ENCODE assay signal across 1 cellular context in the genomic region with DNA sequence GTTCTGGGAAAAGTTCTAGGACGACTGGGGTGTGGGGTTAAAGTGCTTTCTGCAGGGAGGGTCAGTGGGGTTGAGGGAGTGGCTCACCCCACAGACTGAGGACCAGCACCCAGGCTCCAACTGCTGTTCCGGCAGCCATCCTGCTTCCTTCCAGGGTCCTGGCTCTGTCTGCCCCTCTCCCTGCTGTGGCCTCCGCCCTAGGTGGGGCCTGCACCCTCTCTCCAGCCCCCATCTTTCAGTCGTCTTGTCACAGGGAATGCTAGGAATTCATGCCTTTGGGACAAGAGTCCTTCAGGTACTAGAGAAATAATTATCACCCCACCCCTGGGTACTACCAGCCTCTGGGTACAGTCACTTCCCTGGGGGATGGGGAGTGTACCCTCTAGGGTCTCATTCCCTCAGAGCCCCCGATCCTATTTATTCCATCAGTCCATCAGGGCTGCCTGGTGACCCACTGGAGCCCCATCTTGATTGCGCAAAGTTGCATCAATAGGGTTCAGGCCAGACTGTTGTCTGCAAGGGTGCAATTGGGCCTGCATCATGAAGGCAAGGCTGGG.
TF ChIP-seq lines count a peak whose summit lies in the region.

A gene (minus strand): TSS at position 170 of the 557 bp plus-strand sequence. CDS start 31 bp downstream, at position 139.

TF ChIP-seq in K562, 482 proteins besides CTCF, POLR2A, EP300 and RAD21 (continued from another document and continues in another):
- no peak for TF ChIP-seq NCOA4 (IDR thresholded peaks at IDR 0.05; ENCODE audit: partially characterized antibody)
- peak; percentile 61 for TF ChIP-seq RBFOX2 (IDR thresholded peaks at IDR 0.05; ENCODE audit: low read depth, low read length)
- TF ChIP-seq MTA2 (IDR thresholded peaks at IDR 0.05; ENCODE audit: low read depth) = no peak
- no peak for TF ChIP-seq ZNF644 (tag; IDR thresholded peaks at IDR 0.05; ENCODE audit: low read depth)
- TF ChIP-seq ZNF830 (CRISPR knock-in tag; IDR thresholded peaks at IDR 0.05) = peak; percentile 35; the same call in 1 of the 2 replicates
- TF ChIP-seq, protein P1, sequence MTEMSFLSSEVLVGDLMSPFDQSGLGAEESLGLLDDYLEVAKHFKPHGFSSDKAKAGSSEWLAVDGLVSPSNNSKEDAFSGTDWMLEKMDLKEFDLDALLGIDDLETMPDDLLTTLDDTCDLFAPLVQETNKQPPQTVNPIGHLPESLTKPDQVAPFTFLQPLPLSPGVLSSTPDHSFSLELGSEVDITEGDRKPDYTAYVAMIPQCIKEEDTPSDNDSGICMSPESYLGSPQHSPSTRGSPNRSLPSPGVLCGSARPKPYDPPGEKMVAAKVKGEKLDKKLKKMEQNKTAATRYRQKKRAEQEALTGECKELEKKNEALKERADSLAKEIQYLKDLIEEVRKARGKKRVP (CRISPR knock-in tag; IDR thresholded peaks at IDR 0.05) = peak; percentile 78
- TF ChIP-seq, protein P2, sequence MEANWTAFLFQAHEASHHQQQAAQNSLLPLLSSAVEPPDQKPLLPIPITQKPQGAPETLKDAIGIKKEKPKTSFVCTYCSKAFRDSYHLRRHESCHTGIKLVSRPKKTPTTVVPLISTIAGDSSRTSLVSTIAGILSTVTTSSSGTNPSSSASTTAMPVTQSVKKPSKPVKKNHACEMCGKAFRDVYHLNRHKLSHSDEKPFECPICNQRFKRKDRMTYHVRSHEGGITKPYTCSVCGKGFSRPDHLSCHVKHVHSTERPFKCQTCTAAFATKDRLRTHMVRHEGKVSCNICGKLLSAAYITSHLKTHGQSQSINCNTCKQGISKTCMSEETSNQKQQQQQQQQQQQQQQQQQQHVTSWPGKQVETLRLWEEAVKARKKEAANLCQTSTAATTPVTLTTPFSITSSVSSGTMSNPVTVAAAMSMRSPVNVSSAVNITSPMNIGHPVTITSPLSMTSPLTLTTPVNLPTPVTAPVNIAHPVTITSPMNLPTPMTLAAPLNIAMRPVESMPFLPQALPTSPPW (CRISPR knock-in tag; IDR thresholded peaks at IDR 0.05) = no peak
- no peak for TF ChIP-seq SIX5 (IDR thresholded peaks at IDR 0.05; ENCODE audit: borderline replicate concordance in 1 of 2, insufficient read depth in 1 of 2, low read depth in 1 of 2, low read length in 2 of 2)
- no peak for TF ChIP-seq YBX1 (IDR thresholded peaks at IDR 0.05)
- TF ChIP-seq JUND (IDR thresholded peaks at IDR 0.05; ENCODE audit: borderline replicate concordance, low read depth, low read length) = no peak
- no peak for TF ChIP-seq JUND (tag; IDR thresholded peaks at IDR 0.05; ENCODE audit: borderline replicate concordance, low read depth, low read length)
- no peak for TF ChIP-seq JUNB (CRISPR knock-in tag; conservative IDR thresholded peaks at IDR 0.05)
- 0 out of 2 replicates have a peak, but pooled peaks have one; percentile 44 for TF ChIP-seq ZNF41 (CRISPR knock-in tag; conservative IDR thresholded peaks at IDR 0.05)
- TF ChIP-seq, protein P3, sequence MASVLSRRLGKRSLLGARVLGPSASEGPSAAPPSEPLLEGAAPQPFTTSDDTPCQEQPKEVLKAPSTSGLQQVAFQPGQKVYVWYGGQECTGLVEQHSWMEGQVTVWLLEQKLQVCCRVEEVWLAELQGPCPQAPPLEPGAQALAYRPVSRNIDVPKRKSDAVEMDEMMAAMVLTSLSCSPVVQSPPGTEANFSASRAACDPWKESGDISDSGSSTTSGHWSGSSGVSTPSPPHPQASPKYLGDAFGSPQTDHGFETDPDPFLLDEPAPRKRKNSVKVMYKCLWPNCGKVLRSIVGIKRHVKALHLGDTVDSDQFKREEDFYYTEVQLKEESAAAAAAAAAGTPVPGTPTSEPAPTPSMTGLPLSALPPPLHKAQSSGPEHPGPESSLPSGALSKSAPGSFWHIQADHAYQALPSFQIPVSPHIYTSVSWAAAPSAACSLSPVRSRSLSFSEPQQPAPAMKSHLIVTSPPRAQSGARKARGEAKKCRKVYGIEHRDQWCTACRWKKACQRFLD (CRISPR knock-in tag; IDR thresholded peaks at IDR 0.05) = peak; percentile 53; the same call in 1 of the 2 replicates
- no peak for TF ChIP-seq NEUROD1 (IDR thresholded peaks at IDR 0.05; ENCODE audit: borderline replicate concordance, low read depth, low read length, partially characterized antibody)
- peak; percentile 88 for TF ChIP-seq CEBPB (tag; IDR thresholded peaks at IDR 0.05)
- no peak for TF ChIP-seq TEAD4 (IDR thresholded peaks at IDR 0.05; ENCODE audit: low read length)
- TF ChIP-seq TEAD4 (CRISPR knock-in tag; IDR thresholded peaks at IDR 0.05; ENCODE audit: borderline replicate concordance) = no peak
- no peak for TF ChIP-seq GABPB2 (CRISPR knock-in tag; conservative IDR thresholded peaks at IDR 0.05)
- TF ChIP-seq, protein P4, sequence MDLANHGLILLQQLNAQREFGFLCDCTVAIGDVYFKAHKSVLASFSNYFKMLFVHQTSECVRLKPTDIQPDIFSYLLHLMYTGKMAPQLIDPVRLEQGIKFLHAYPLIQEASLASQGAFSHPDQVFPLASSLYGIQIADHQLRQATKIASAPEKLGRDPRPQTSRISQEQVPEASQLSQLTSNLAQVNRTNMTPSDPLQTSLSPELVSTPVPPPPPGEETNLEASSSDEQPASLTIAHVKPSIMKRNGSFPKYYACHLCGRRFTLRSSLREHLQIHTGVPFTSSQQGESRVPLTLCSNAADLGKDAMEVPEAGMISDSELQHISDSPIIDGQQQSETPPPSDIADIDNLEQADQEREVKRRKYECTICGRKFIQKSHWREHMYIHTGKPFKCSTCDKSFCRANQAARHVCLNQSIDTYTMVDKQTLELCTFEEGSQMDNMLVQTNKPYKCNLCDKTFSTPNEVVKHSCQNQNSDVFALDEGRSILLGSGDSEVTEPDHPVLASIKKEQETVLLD (IDR thresholded peaks at IDR 0.05) = no peak
- 0 out of 2 replicates have a peak, but pooled peaks have one; percentile 18 for TF ChIP-seq ZNF311 (CRISPR knock-in tag; IDR thresholded peaks at IDR 0.05)
- peak; percentile 77; the same call in 1 of the 2 replicates for TF ChIP-seq NFXL1 (CRISPR knock-in tag; IDR thresholded peaks at IDR 0.05)
- no peak for TF ChIP-seq CCNT2 (IDR thresholded peaks at IDR 0.05; ENCODE audit: borderline replicate concordance, extremely low read depth, insufficient read length, low read depth, low read length)
- no peak for TF ChIP-seq ZC3H11A (IDR thresholded peaks at IDR 0.05; ENCODE audit: low read depth, low read length)
- TF ChIP-seq TBL1XR1 (IDR thresholded peaks at IDR 0.05; ENCODE audit: low read length in 2 of 2) = no peak
- TF ChIP-seq, protein P5, sequence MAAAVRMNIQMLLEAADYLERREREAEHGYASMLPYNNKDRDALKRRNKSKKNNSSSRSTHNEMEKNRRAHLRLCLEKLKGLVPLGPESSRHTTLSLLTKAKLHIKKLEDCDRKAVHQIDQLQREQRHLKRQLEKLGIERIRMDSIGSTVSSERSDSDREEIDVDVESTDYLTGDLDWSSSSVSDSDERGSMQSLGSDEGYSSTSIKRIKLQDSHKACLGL (CRISPR knock-in tag; IDR thresholded peaks at IDR 0.05; ENCODE audit: borderline replicate concordance, poor library complexity, severe bottlenecking) = peak; percentile 33
- TF ChIP-seq, protein P6, sequence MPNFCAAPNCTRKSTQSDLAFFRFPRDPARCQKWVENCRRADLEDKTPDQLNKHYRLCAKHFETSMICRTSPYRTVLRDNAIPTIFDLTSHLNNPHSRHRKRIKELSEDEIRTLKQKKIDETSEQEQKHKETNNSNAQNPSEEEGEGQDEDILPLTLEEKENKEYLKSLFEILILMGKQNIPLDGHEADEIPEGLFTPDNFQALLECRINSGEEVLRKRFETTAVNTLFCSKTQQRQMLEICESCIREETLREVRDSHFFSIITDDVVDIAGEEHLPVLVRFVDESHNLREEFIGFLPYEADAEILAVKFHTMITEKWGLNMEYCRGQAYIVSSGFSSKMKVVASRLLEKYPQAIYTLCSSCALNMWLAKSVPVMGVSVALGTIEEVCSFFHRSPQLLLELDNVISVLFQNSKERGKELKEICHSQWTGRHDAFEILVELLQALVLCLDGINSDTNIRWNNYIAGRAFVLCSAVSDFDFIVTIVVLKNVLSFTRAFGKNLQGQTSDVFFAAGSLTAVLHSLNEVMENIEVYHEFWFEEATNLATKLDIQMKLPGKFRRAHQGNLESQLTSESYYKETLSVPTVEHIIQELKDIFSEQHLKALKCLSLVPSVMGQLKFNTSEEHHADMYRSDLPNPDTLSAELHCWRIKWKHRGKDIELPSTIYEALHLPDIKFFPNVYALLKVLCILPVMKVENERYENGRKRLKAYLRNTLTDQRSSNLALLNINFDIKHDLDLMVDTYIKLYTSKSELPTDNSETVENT (CRISPR knock-in tag; IDR thresholded peaks at IDR 0.05) = 0 out of 2 replicates have a peak, but pooled peaks have one; percentile 34
- no peak for TF ChIP-seq CSDE1 (IDR thresholded peaks at IDR 0.05)
- no peak for TF ChIP-seq SPI1 (IDR thresholded peaks at IDR 0.05; ENCODE audit: borderline replicate concordance, low read depth, low read length)
- 0 out of 2 replicates have a peak, but pooled peaks have one; percentile 27 for TF ChIP-seq ZNF766 (CRISPR knock-in tag; conservative IDR thresholded peaks at IDR 0.05)
- TF ChIP-seq CHD1 (IDR thresholded peaks at IDR 0.05; ENCODE audit: low read length) = no peak
- no peak for TF ChIP-seq SNIP1 (IDR thresholded peaks at IDR 0.05; ENCODE audit: low read depth)
- TF ChIP-seq ILF3 (IDR thresholded peaks at IDR 0.05; ENCODE audit: borderline replicate concordance) = no peak
- TF ChIP-seq ZKSCAN8 (CRISPR knock-in tag; IDR thresholded peaks at IDR 0.05) = no peak
- no peak for TF ChIP-seq SP2 (IDR thresholded peaks at IDR 0.05; ENCODE audit: extremely low read depth, low read depth, low read length, poor library complexity, severe bottlenecking)
- peak; percentile 65; the same call in 1 of the 2 replicates for TF ChIP-seq ZBTB17 (CRISPR knock-in tag; IDR thresholded peaks at IDR 0.05)
- no peak for TF ChIP-seq RUNX1 (IDR thresholded peaks at IDR 0.05; ENCODE audit: low read depth)
- TF ChIP-seq, protein P7, sequence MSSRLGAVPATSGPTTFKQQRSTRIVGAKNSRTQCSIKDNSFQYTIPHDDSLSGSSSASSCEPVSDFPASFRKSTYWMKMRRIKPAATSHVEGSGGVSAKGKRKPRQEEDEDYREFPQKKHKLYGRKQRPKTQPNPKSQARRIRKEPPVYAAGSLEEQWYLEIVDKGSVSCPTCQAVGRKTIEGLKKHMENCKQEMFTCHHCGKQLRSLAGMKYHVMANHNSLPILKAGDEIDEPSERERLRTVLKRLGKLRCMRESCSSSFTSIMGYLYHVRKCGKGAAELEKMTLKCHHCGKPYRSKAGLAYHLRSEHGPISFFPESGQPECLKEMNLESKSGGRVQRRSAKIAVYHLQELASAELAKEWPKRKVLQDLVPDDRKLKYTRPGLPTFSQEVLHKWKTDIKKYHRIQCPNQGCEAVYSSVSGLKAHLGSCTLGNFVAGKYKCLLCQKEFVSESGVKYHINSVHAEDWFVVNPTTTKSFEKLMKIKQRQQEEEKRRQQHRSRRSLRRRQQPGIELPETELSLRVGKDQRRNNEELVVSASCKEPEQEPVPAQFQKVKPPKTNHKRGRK (tag; IDR thresholded peaks at IDR 0.05) = no peak
- TF ChIP-seq KLF6 (CRISPR knock-in tag; IDR thresholded peaks at IDR 0.05; ENCODE audit: borderline replicate concordance) = peak; percentile 47; the same call in 1 of the 2 replicates
- no peak for TF ChIP-seq TCFL5 (CRISPR knock-in tag; conservative IDR thresholded peaks at IDR 0.05)
- TF ChIP-seq SAFB (IDR thresholded peaks at IDR 0.05; ENCODE audit: borderline replicate concordance, low read depth, low read length) = no peak
- peak; percentile 61 for TF ChIP-seq POLR2G (IDR thresholded peaks at IDR 0.05; ENCODE audit: low read depth, low read length)
- TF ChIP-seq CBFA2T3 (IDR thresholded peaks at IDR 0.05) = no peak
- TF ChIP-seq MCM2 (IDR thresholded peaks at IDR 0.05; ENCODE audit: low read depth) = no peak
- TF ChIP-seq NFIX (CRISPR knock-in tag; IDR thresholded peaks at IDR 0.05; ENCODE audit: low read depth) = no peak
- TF ChIP-seq POLR2H (tag; IDR thresholded peaks at IDR 0.05; ENCODE audit: low read depth) = peak; percentile 30; the same call in 1 of the 2 replicates
- TF ChIP-seq ZNF583 (CRISPR knock-in tag; IDR thresholded peaks at IDR 0.05) = peak; percentile 73
- TF ChIP-seq, protein P8, sequence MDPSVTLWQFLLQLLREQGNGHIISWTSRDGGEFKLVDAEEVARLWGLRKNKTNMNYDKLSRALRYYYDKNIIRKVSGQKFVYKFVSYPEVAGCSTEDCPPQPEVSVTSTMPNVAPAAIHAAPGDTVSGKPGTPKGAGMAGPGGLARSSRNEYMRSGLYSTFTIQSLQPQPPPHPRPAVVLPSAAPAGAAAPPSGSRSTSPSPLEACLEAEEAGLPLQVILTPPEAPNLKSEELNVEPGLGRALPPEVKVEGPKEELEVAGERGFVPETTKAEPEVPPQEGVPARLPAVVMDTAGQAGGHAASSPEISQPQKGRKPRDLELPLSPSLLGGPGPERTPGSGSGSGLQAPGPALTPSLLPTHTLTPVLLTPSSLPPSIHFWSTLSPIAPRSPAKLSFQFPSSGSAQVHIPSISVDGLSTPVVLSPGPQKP (CRISPR knock-in tag; IDR thresholded peaks at IDR 0.05) = no peak
- 0 out of 4 replicates have a peak, but pooled peaks of 1 of the 2 experiments have one; percentile 51 for TF ChIP-seq MAZ (CRISPR knock-in tag; conservative IDR thresholded peaks at IDR 0.05 in 1 of 2, IDR thresholded peaks at IDR 0.05 in 1 of 2)
- TF ChIP-seq EWSR1 (IDR thresholded peaks at IDR 0.05; ENCODE audit: borderline replicate concordance, low read depth, partially characterized antibody) = no peak
- TF ChIP-seq KLF10 (CRISPR knock-in tag; IDR thresholded peaks at IDR 0.05) = no peak
- no peak for TF ChIP-seq ZNF282 (CRISPR knock-in tag; IDR thresholded peaks at IDR 0.05)
- TF ChIP-seq LCOR (CRISPR knock-in tag; IDR thresholded peaks at IDR 0.05) = no peak
- no peak for TF ChIP-seq HNRNPL (IDR thresholded peaks at IDR 0.05; ENCODE audit: low read depth, low read length)
